In the genomic region with DNA sequence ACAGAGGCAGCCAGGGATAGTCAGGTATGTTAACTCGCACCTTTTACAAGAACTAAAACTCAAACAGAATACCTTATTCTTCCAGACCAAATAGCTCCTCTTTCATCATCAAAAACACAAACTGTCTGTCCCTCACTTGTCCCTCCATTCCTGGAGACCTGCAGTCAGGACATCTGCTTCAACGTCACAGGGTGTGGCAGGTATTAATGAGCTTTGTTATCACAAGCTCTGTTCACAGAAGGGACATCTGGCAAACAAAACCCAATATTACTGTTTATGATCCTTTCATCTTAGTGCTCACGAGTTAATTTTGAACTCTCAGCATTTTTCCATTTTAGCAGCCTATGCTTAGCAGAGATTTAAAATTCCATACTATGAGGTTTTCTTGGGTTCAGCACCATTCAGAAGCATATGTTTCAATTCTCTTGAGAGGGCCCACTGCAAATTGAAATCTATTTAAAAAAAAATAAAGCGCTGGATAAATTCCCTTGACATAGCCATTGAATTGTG, we compare ENCODE assay signal across 1 cellular context.
TF ChIP-seq lines count a peak whose summit lies in the region.

No MANE protein-coding gene starts in this region.

TF ChIP-seq in GM12878, 131 proteins besides CTCF, POLR2A, EP300 and RAD21:
- no peak for TF ChIP-seq IKZF1 (conservative IDR thresholded peaks at IDR 0.05)
- no peak for TF ChIP-seq EZH2 (IDR thresholded peaks at IDR 0.05; ENCODE audit: borderline replicate concordance, control insufficient read depth, low read depth, low read length)
- TF ChIP-seq GATAD2B (conservative IDR thresholded peaks at IDR 0.05; ENCODE audit: low read depth), result no peak
- TF ChIP-seq, protein P1, sequence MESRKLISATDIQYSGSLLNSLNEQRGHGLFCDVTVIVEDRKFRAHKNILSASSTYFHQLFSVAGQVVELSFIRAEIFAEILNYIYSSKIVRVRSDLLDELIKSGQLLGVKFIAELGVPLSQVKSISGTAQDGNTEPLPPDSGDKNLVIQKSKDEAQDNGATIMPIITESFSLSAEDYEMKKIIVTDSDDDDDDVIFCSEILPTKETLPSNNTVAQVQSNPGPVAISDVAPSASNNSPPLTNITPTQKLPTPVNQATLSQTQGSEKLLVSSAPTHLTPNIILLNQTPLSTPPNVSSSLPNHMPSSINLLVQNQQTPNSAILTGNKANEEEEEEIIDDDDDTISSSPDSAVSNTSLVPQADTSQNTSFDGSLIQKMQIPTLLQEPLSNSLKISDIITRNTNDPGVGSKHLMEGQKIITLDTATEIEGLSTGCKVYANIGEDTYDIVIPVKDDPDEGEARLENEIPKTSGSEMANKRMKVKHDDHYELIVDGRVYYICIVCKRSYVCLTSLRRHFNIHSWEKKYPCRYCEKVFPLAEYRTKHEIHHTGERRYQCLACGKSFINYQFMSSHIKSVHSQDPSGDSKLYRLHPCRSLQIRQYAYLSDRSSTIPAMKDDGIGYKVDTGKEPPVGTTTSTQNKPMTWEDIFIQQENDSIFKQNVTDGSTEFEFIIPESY (IDR thresholded peaks at IDR 0.05), result no peak
- no peak for TF ChIP-seq ZNF384 (IDR thresholded peaks at IDR 0.05; ENCODE audit: borderline replicate concordance, low read depth, low read length)
- no peak for TF ChIP-seq POLR2AphosphoS2 (IDR thresholded peaks at IDR 0.05; ENCODE audit: low read depth, low read length)
- TF ChIP-seq ETV6 (conservative IDR thresholded peaks at IDR 0.05 in 1 of 2, IDR thresholded peaks at IDR 0.05 in 1 of 2; ENCODE audit: borderline replicate concordance in 1 of 2, low read depth in 1 of 2), result no peak
- TF ChIP-seq, protein P2, sequence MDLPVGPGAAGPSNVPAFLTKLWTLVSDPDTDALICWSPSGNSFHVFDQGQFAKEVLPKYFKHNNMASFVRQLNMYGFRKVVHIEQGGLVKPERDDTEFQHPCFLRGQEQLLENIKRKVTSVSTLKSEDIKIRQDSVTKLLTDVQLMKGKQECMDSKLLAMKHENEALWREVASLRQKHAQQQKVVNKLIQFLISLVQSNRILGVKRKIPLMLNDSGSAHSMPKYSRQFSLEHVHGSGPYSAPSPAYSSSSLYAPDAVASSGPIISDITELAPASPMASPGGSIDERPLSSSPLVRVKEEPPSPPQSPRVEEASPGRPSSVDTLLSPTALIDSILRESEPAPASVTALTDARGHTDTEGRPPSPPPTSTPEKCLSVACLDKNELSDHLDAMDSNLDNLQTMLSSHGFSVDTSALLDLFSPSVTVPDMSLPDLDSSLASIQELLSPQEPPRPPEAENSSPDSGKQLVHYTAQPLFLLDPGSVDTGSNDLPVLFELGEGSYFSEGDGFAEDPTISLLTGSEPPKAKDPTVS (IDR thresholded peaks at IDR 0.05; ENCODE audit: low read depth, low read length), result no peak
- TF ChIP-seq CHD2 (IDR thresholded peaks at IDR 0.05; ENCODE audit: borderline replicate concordance, low read depth, low read length), result no peak
- TF ChIP-seq TCF3 (IDR thresholded peaks at IDR 0.05; ENCODE audit: borderline replicate concordance, insufficient read depth, low read depth, low read length), result no peak
- no peak for TF ChIP-seq ASH2L (IDR thresholded peaks at IDR 0.05; ENCODE audit: borderline replicate concordance, low read depth)
- no peak for TF ChIP-seq CBFB (IDR thresholded peaks at IDR 0.05; ENCODE audit: low read depth)
- TF ChIP-seq EED (IDR thresholded peaks at IDR 0.05; ENCODE audit: low read depth), result no peak
- TF ChIP-seq CREB1 (IDR thresholded peaks at IDR 0.05; ENCODE audit: low read depth), result no peak
- TF ChIP-seq, protein P3, sequence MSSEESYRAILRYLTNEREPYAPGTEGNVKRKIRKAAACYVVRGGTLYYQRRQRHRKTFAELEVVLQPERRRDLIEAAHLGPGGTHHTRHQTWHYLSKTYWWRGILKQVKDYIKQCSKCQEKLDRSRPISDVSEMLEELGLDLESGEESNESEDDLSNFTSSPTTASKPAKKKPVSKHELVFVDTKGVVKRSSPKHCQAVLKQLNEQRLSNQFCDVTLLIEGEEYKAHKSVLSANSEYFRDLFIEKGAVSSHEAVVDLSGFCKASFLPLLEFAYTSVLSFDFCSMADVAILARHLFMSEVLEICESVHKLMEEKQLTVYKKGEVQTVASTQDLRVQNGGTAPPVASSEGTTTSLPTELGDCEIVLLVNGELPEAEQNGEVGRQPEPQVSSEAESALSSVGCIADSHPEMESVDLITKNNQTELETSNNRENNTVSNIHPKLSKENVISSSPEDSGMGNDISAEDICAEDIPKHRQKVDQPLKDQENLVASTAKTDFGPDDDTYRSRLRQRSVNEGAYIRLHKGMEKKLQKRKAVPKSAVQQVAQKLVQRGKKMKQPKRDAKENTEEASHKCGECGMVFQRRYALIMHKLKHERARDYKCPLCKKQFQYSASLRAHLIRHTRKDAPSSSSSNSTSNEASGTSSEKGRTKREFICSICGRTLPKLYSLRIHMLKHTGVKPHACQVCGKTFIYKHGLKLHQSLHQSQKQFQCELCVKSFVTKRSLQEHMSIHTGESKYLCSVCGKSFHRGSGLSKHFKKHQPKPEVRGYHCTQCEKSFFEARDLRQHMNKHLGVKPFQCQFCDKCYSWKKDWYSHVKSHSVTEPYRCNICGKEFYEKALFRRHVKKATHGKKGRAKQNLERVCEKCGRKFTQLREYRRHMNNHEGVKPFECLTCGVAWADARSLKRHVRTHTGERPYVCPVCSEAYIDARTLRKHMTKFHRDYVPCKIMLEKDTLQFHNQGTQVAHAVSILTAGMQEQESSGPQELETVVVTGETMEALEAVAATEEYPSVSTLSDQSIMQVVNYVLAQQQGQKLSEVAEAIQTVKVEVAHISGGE (CRISPR knock-in tag; IDR thresholded peaks at IDR 0.05), result no peak
- TF ChIP-seq NFXL1 (IDR thresholded peaks at IDR 0.05; ENCODE audit: borderline replicate concordance), result no peak
- TF ChIP-seq, protein P4, sequence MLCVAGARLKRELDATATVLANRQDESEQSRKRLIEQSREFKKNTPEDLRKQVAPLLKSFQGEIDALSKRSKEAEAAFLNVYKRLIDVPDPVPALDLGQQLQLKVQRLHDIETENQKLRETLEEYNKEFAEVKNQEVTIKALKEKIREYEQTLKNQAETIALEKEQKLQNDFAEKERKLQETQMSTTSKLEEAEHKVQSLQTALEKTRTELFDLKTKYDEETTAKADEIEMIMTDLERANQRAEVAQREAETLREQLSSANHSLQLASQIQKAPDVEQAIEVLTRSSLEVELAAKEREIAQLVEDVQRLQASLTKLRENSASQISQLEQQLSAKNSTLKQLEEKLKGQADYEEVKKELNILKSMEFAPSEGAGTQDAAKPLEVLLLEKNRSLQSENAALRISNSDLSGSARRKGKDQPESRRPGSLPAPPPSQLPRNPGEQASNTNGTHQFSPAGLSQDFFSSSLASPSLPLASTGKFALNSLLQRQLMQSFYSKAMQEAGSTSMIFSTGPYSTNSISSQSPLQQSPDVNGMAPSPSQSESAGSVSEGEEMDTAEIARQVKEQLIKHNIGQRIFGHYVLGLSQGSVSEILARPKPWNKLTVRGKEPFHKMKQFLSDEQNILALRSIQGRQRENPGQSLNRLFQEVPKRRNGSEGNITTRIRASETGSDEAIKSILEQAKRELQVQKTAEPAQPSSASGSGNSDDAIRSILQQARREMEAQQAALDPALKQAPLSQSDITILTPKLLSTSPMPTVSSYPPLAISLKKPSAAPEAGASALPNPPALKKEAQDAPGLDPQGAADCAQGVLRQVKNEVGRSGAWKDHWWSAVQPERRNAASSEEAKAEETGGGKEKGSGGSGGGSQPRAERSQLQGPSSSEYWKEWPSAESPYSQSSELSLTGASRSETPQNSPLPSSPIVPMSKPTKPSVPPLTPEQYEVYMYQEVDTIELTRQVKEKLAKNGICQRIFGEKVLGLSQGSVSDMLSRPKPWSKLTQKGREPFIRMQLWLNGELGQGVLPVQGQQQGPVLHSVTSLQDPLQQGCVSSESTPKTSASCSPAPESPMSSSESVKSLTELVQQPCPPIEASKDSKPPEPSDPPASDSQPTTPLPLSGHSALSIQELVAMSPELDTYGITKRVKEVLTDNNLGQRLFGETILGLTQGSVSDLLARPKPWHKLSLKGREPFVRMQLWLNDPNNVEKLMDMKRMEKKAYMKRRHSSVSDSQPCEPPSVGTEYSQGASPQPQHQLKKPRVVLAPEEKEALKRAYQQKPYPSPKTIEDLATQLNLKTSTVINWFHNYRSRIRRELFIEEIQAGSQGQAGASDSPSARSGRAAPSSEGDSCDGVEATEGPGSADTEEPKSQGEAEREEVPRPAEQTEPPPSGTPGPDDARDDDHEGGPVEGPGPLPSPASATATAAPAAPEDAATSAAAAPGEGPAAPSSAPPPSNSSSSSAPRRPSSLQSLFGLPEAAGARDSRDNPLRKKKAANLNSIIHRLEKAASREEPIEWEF (IDR thresholded peaks at IDR 0.05; ENCODE audit: insufficient replicate concordance, low read depth, low read length), result no peak
- no peak for TF ChIP-seq POU2F2 (IDR thresholded peaks at IDR 0.05; ENCODE audit: borderline replicate concordance, low read depth, low read length)
